ENCODE assay signal across 8 cellular contexts in the genomic region with DNA sequence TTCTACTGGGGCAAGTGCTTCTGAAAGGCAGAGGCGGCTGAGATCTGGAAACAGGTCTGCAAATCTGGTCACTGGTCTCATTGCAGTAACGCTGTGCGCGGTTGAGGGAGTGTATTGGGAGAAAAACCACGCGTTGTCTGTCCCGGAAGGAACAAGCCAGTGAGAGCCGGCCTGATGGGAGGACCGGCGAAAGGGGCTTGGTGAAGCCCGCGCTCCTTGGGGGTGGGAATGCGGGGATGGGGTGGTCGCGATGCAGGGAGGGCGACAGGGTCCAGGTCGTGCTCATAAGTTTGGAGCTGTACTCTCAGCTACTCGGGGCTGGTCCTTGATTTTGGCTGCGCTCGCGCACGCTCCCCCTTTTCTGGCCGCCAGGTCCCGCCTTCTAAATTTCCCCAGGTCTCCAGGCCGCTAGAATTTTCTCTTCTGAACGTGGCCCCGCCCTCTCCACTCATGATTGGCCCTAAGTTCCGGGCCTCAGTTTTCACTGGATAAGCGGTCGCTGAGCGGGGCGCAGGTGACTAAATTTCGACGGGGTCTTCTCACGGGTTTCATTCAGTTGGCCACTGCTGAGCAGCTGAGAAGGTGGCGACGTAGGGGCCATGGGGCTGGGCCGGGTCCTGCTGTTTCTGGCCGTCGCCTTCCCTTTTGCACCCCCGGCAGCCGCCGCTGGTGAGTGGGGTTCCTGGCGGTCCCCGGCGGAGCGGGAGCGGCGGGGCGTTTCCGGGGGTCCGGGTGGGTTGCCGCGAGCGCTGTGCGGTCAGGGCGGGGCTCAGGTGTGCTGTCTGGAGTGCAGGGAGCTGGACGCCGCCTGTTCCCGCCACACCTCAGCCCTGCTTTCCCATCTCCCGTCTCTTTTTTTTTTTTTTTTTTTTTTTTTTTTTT. TPM values are rescaled to one million over a fixed set of nuclear protein-coding genes. Genes with fewer than 3 reads are reported as not detected.
A peak's percentile ranks its signal among the peaks of the same experiment; 100 is the strongest.
DNase-seq lines count a peak whose midpoint lies in the region; ATAC-seq and TF ChIP-seq lines count a peak whose summit lies in the region.

A gene (plus strand): TSS at position 551 of the 882 bp plus-strand sequence. CDS start 49 bp downstream, at position 600.

- 2% methylated on average over 61 of the region's 61 CpGs for WGBS in liver

- no peaks in the 10 kb centered on the region for H3K36me3 ChIP-seq in liver (ENCODE audit: control insufficient read depth in 4 of 4, insufficient read depth in 3 of 4, low read depth in 1 of 4, low read length in 3 of 4)

- no peaks in the 10 kb centered on the region for H3K27me3 ChIP-seq in liver (ENCODE audit: control insufficient read depth in 4 of 4, insufficient read depth in 4 of 4, low read length in 3 of 4)

- peak within 1 kb of the TSS; percentile 42 to 63 for H3K27ac ChIP-seq in liver (ENCODE audit: low read depth in 1 of 2, low read length in 2 of 2)

- H3K9ac ChIP-seq in liver (ENCODE audit: low read depth in 1 of 2, low read length in 2 of 2), result no peak within 1 kb of the TSS

- peaks cover 4 to 21% (median 7%) of the 10 kb centered on the region in 4 donors for H3K4me1 ChIP-seq in liver (ENCODE audit: control insufficient read depth in 4 of 4, insufficient read depth in 4 of 4, low read length in 3 of 4)

- DNase-seq in GDM1 (lab: John Stamatoyannopoulos, UW) (peak; percentile 4), NCI-H2171 (lab: John Stamatoyannopoulos, UW) (peak; percentile 79), dermis microvascular lymphatic vessel endothelial cell (ENCODE audit: low read depth in 2 of 2) (peak; percentile 54 to 90), NCI-H1694 treated with DMSO at 0.1 percent for 48 hours (lab: John Stamatoyannopoulos, UW) (no peak)
- DNase-seq in activated CD4-positive, alpha-beta T cell treated with anti-CD3 and anti-CD28 coated beads, Interleukin-2, amount 50 U/mL, for 4 hours, result peak; percentile 84 to 85
- DNase-seq in stimulated activated CD4-positive, alpha-beta T cell treated with anti-CD3 and anti-CD28 coated beads, TNF-alpha, amount 100 ng/mL, for 1 hour (ENCODE audit: low read depth in 3 of 3, low spot score in 1 of 3), result peak; percentile 56 to 76 (median 67)

- H3K9me3 ChIP-seq in liver (ENCODE audit: control insufficient read depth in 4 of 4, low read length in 3 of 4), result no peaks in the 10 kb centered on the region

- peak within 1 kb of the TSS; percentile 51 to 62 (median 53) for H3K4me3 ChIP-seq in liver (ENCODE audit: low read depth in 1 of 3, low read length in 3 of 3)

- no peak for TF ChIP-seq CTCF in liver (IDR thresholded peaks at IDR 0.05; ENCODE audit: low read depth, low read length, missing input control)

- TF ChIP-seq RAD21 in liver (IDR thresholded peaks at IDR 0.05), result no peak

- ATAC-seq in HG02571 (IDR thresholded peaks at IDR 0.05; ENCODE audit: unreplicated experiment), result peak; percentile 57

TF ChIP-seq in liver, 16 proteins besides CTCF, POLR2A, EP300 and RAD21:
- TF ChIP-seq, protein P1, sequence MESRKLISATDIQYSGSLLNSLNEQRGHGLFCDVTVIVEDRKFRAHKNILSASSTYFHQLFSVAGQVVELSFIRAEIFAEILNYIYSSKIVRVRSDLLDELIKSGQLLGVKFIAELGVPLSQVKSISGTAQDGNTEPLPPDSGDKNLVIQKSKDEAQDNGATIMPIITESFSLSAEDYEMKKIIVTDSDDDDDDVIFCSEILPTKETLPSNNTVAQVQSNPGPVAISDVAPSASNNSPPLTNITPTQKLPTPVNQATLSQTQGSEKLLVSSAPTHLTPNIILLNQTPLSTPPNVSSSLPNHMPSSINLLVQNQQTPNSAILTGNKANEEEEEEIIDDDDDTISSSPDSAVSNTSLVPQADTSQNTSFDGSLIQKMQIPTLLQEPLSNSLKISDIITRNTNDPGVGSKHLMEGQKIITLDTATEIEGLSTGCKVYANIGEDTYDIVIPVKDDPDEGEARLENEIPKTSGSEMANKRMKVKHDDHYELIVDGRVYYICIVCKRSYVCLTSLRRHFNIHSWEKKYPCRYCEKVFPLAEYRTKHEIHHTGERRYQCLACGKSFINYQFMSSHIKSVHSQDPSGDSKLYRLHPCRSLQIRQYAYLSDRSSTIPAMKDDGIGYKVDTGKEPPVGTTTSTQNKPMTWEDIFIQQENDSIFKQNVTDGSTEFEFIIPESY (IDR thresholded peaks at IDR 0.05), result no peak
- TF ChIP-seq FOXA1 (IDR thresholded peaks at IDR 0.05), result no peak
- TF ChIP-seq FOXA2 (IDR thresholded peaks at IDR 0.05), result no peak
- TF ChIP-seq, protein P2, sequence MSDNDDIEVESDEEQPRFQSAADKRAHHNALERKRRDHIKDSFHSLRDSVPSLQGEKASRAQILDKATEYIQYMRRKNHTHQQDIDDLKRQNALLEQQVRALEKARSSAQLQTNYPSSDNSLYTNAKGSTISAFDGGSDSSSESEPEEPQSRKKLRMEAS (IDR thresholded peaks at IDR 0.05), result peak; percentile 14
- TF ChIP-seq SP1 (IDR thresholded peaks at IDR 0.05), result peak; percentile 13

RNA-seq across cellular contexts. Expression of the gene that starts here (rescaled TPM):
- total RNA-seq in dermis microvascular lymphatic vessel endothelial cell (6.8 and 8.3 TPM in 2 replicates), liver (1 to 10 TPM; 1.8 to 4.9 TPM)
- polyA plus RNA-seq in liver, result under 1 TPM; 0.19 to 0.66 TPM
